ENCODE assay signal across 1 cellular context in the genomic region with DNA sequence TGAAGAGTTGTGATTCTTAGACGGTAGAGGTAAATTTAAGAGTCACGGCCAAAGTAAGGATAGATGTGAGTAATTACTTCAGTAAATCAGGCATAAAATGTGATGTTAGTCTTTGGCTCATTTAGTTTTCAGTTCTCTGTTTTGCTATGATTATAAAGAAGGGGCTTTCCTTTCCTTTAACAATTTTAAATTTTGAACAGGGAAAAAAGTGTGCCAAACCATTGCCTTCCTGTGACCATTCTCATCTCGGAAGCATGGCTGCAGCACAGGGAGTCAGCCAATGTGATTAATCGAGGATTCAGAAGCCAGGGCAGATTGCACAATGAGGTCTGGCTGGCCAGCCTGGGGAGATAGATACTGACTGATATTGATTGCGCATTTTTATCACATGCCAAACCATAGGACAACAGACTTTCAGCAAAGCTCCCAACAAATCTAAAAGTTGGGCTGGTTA.
TF ChIP-seq lines count a peak whose summit lies in the region.

No MANE protein-coding gene starts in this region.

TF ChIP-seq in HCT116, 20 proteins besides CTCF, POLR2A, EP300 and RAD21:
- TF ChIP-seq ZBTB33 (IDR thresholded peaks at IDR 0.05; ENCODE audit: extremely low read depth, insufficient replicate concordance, low read length) = no peak
- TF ChIP-seq EGR1 (IDR thresholded peaks at IDR 0.05; ENCODE audit: low read depth) = no peak
TF ChIP-seq in HCT116: peak in this region for 0.
